Comparison of ENCODE assay signal across 8 cellular contexts in the genomic region with DNA sequence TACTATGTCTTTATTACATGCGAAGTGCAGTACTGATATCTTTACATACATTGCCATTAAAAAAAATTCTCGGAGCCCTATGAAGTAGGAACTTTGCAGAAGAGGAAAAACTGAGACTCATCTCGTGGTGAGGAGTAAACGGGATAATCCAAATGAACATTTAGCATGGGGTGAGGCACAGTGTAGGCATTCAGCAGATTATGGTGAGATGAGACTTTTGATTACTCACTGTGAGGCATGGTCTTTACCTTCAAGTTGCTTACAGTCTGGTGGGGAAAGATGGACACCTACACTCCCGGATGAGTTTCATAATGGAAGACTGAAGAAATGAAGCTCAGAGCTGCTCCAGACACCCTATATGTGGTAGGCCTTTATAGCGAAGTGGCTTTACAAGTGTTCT. TPM values are rescaled to one million over a fixed set of nuclear protein-coding genes. Genes with fewer than 3 reads are reported as not detected.
DNase-seq lines count a peak whose midpoint lies in the region; ATAC-seq and TF ChIP-seq lines count a peak whose summit lies in the region.

No MANE protein-coding gene starts in this region.

- H3K4me1 ChIP-seq in cardiac muscle cell (ENCODE audit: low read depth) (no peaks in the 10 kb centered on the region), lower lobe of right lung (peaks cover 63% of the 10 kb centered on the region), upper lobe of right lung (peaks cover 46% of the 10 kb centered on the region)

- intact Hi-C loops in Right ventricle myocardium superior (cut with DNase I) (no loop called here), lower lobe of right lung (cut with DNase I) (no loop called here), upper lobe of right lung (cut with DNase I) (no loop called here)

- in situ Hi-C loops in G401 (cut with HindIII; ENCODE audit: low sequenced_read_pairs) = no loop called here

- H3K36me3 ChIP-seq in cardiac muscle cell (peaks cover 10% of the 10 kb centered on the region), lower lobe of right lung (peaks cover 25% of the 10 kb centered on the region), upper lobe of right lung (peaks cover 27% of the 10 kb centered on the region)

- no peaks in the 10 kb centered on the region for H3K9me3 ChIP-seq in cardiac muscle cell (ENCODE audit: low read depth)
- no peaks in the 10 kb centered on the region for H3K9me3 ChIP-seq in lower lobe of right lung
- no peaks in the 10 kb centered on the region for H3K9me3 ChIP-seq in upper lobe of right lung

- DNase-seq in cardiac muscle cell (ENCODE audit: low read depth in 1 of 2, low spot score in 1 of 2) = no peak
- no peak for DNase-seq in Right ventricle myocardium superior
- peak; percentile 31 for DNase-seq in amniotic epithelial cell (ENCODE audit: low read depth)
- no peak for DNase-seq in lower lobe of right lung
- DNase-seq in upper lobe of right lung = no peak
- DNase-seq in G401 (ENCODE audit: low spot score) = no peak
- DNase-seq in SW480 (ENCODE audit: low spot score) = no peak

- ATAC-seq in Right ventricle myocardium superior (ENCODE audit: poor library complexity) (no peak), lower lobe of right lung (no peak), upper lobe of right lung (no peak), GM19463 (IDR thresholded peaks at IDR 0.05; ENCODE audit: unreplicated experiment) (no peak)

- TF ChIP-seq CTCF in cardiac muscle cell (IDR thresholded peaks at IDR 0.05; ENCODE audit: low read depth, low read length) = no peak
- TF ChIP-seq CTCF in lower lobe of right lung (IDR thresholded peaks at IDR 0.05) = no peak
- no peak for TF ChIP-seq CTCF in upper lobe of right lung (IDR thresholded peaks at IDR 0.05)

- H3K27ac ChIP-seq in cardiac muscle cell (no peak overlapping the region), lower lobe of right lung (no peak overlapping the region), upper lobe of right lung (peak overlapping the region; percentile 97)

- H3K27me3 ChIP-seq in cardiac muscle cell = no peaks in the 10 kb centered on the region
- H3K27me3 ChIP-seq in lower lobe of right lung (ENCODE audit: low read depth) = no peaks in the 10 kb centered on the region
- H3K27me3 ChIP-seq in upper lobe of right lung = no peaks in the 10 kb centered on the region

- peak overlapping the region; percentile 72 for H3K4me3 ChIP-seq in cardiac muscle cell
- peak overlapping the region; percentile 97 for H3K4me3 ChIP-seq in lower lobe of right lung
- H3K4me3 ChIP-seq in upper lobe of right lung = peak overlapping the region; percentile 83

RNA-seq across cellular contexts. Expression of gene RPRD1B, which starts 1.4 kb away (rescaled TPM):
- total RNA-seq in cardiac muscle cell = 26.2 and 43.5 TPM in 2 replicates
- polyA plus RNA-seq in cardiac muscle cell = 31.0 and 44.5 TPM in 2 replicates
- total RNA-seq in Right ventricle myocardium superior = 74.2 TPM
- 25.6 TPM for total RNA-seq in lower lobe of right lung
- total RNA-seq in upper lobe of right lung = 33.1 TPM
- 7.2 and 13.8 TPM in 2 replicates for total RNA-seq in G401 (2014; rRNA removed; shearing (Covaris generic))

RNA-seq across cellular contexts. Expression of gene TTI1, which starts 1.7 kb away (rescaled TPM):
- total RNA-seq in cardiac muscle cell (19.0 and 23.0 TPM in 2 replicates), Right ventricle myocardium superior (11.9 TPM), lower lobe of right lung (16.7 TPM), upper lobe of right lung (16.3 TPM)
- 23.1 and 32.8 TPM in 2 replicates for polyA plus RNA-seq in cardiac muscle cell
- total RNA-seq in G401 (2014; rRNA removed; shearing (Covaris generic)) = 32.9 and 37.7 TPM in 2 replicates
